ENCODE assay signal across 8 cellular contexts in the genomic region with DNA sequence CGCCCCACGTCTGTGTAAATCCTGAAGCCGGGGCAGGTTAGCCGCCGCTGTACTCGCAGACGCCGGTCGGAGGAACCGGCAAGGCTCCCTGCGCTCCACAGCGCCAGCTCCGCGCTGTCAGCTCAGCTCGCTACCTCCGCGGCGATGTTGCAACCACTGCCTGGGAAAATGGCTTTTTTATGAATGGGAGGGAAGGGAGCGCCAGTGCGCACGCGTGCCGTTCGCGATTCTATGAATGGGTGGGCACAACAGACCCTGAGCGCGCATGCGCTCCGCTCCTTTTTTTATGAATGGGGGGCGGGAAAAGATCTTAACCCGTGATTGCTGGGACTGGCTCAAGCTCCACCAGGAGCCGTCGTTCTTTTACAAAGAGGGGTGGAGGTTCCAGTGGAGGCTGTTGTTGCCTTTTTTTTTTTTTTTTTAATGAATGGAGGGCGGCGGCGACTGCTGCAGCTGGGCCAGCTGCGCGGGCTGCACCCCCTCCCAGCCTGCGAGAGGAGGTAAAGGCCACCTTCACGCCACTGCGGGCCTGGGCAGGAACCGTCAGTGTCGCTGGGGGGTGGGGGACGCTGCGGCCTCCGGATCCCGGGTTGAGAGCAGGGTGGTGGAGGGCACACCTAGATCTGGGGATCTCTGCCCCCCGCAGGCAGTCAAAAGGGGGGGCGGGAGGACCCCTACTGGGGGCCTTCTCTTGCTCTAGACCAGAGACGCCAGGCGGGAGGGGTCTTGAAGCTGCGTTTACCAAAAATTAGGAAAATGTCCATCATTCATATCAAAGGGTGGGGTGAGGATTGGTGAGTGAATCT. TPM values are rescaled to one million over a fixed set of nuclear protein-coding genes. Genes with fewer than 3 reads are reported as not detected.
DNase-seq lines count a peak whose midpoint lies in the region; ATAC-seq and TF ChIP-seq lines count a peak whose summit lies in the region.

A gene with protein sequence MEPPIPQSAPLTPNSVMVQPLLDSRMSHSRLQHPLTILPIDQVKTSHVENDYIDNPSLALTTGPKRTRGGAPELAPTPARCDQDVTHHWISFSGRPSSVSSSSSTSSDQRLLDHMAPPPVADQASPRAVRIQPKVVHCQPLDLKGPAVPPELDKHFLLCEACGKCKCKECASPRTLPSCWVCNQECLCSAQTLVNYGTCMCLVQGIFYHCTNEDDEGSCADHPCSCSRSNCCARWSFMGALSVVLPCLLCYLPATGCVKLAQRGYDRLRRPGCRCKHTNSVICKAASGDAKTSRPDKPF (minus strand): TSS at position 151 of the 806 bp plus-strand sequence. CDS start 9,913 bp downstream, outside the sequence.

- H3K4me1 ChIP-seq in right cardiac atrium (ENCODE audit: control insufficient read depth, insufficient read depth, low read length) (peaks cover 10% of the 10 kb centered on the region), psoas muscle (peaks cover 23% of the 10 kb centered on the region), urinary bladder (ENCODE audit: insufficient read depth) (no peaks in the 10 kb centered on the region)

- H3K27me3 ChIP-seq in right cardiac atrium (ENCODE audit: control insufficient read depth, insufficient read depth) (no peaks in the 10 kb centered on the region), psoas muscle (ENCODE audit: insufficient read depth in 3 of 3, low read length in 2 of 3) (peaks cover 0 to 50% (median 10%) of the 10 kb centered on the region in 3 donors)

- DNase-seq in GM13977 (ENCODE audit: low spot score): peak; percentile 92
- DNase-seq in NCI-H146 treated with DMSO at 0.1 percent for 48 hours (lab: John Stamatoyannopoulos, UW; ENCODE audit: unreplicated experiment): peak; percentile 87
- peak; percentile 32 to 79 (median 72) for DNase-seq in T-helper 2 cell
- peak; percentile 42 to 93 (median 84) for DNase-seq in anterior cingulate cortex (lab: John Stamatoyannopoulos, UW)
- DNase-seq in right cardiac atrium: peak; percentile 96 to 98 (median 98)
- peak; percentile 91 to 95 for DNase-seq in psoas muscle

- H3K4me3 ChIP-seq in right cardiac atrium (ENCODE audit: low read length) (peak within 1 kb of the TSS; percentile 58), psoas muscle (peak within 1 kb of the TSS; percentile 73), urinary bladder (ENCODE audit: low read depth, low read length) (peak within 1 kb of the TSS; percentile 51)

- peak; percentile 66 for ATAC-seq in HG02870 (IDR thresholded peaks at IDR 0.05; ENCODE audit: unreplicated experiment)
- ATAC-seq in right cardiac atrium: peak; percentile 82 to 85
- ATAC-seq in psoas muscle: peak; percentile 74 to 86 (median 82)

- H3K9me3 ChIP-seq in right cardiac atrium (ENCODE audit: control insufficient read depth, low read length) (no peaks in the 10 kb centered on the region), psoas muscle (no peaks in the 10 kb centered on the region)

- under 1% methylated on average over 52 of the region's 52 CpGs for WGBS in right cardiac atrium
- 0 to 1% (median 1%) methylated on average over 49 to 52 of the region's 52 CpGs for WGBS in psoas muscle, 3 donors
- under 1% methylated on average over 52 of the region's 52 CpGs for WGBS in urinary bladder

- H3K36me3 ChIP-seq in psoas muscle (ENCODE audit: insufficient read depth in 1 of 2, low read depth in 1 of 2): no peaks in the 10 kb centered on the region
- H3K36me3 ChIP-seq in urinary bladder (ENCODE audit: insufficient read depth): no peaks in the 10 kb centered on the region

- intact Hi-C loops in right cardiac atrium (cut with DNase I): loop anchor here in 2 of 4 donors (5.0 to 10.0 kb wide), 4 partner anchors 32 to 220 kb away; no protein-coding TSS in a partner anchor
- intact Hi-C loops in psoas muscle (cut with DNase I): loop anchor here in 1 of 2 donors (5.0 to 10.0 kb wide), 2 partner anchors 170 to 222 kb away; no protein-coding TSS in a partner anchor

- TF ChIP-seq CTCF in GM13977 (IDR thresholded peaks at IDR 0.05; ENCODE audit: extremely low read depth, insufficient read depth, missing control alignments) (no peak), psoas muscle (IDR thresholded peaks at IDR 0.05) (no peak)

- H3K27ac ChIP-seq in right cardiac atrium (ENCODE audit: low read length): peak within 1 kb of the TSS; percentile 81
- H3K27ac ChIP-seq in psoas muscle: peak within 1 kb of the TSS; percentile 77
- H3K27ac ChIP-seq in urinary bladder (ENCODE audit: low read depth): peak within 1 kb of the TSS; percentile 88

- in situ Hi-C loops in GM13977 (cut with MboI; ENCODE audit: low pct_unique_long_range_greater_than_20kb, low sequenced_read_pairs, unreplicated experiment): no loop called here

RNA-seq across cellular contexts. Expression of the gene that starts here (rescaled TPM):
- total RNA-seq in right cardiac atrium: 10 to 100 TPM in 2 of 4 donors, 1 to 10 TPM in 2; 8.3 to 18.3 (median 11.7) TPM
- polyA plus RNA-seq in right cardiac atrium: 8.1 TPM
- total RNA-seq in psoas muscle: 1 to 10 TPM; 5.3 to 6.3 (median 5.9) TPM
- 1 to 10 TPM; 1.0 to 8.0 (median 2.4) TPM for polyA plus RNA-seq in psoas muscle
- total RNA-seq in urinary bladder: 8.6 TPM
- 11.6 TPM for polyA plus RNA-seq in urinary bladder

Comparison
In these comparisons a context has a peak if more than half of its experiments do, and no peak if none do; other contexts are left out.
1. Peak in every context shown above with its lines: DNase-seq, ATAC-seq, H3K4me3 ChIP-seq and H3K27ac ChIP-seq.